In genomic region chr16:593406-593805, GRCh38 we compare ENCODE assay signal across 11 cellular contexts. TPM values are rescaled to one million over a fixed set of nuclear protein-coding genes. Genes with fewer than 3 reads are reported as not detected.
DNase-seq lines count a peak whose midpoint lies in the region; ATAC-seq and TF ChIP-seq lines count a peak whose summit lies in the region.
"Had no signal": no experiment of that assay in that cellular context is flagged by ENCODE, and none has a peak within 500 bp of the region (broad histone marks: within the 10 kb centered on the region; RNA-seq: fewer than 3 reads in every experiment).

No MANE protein-coding gene starts in this region.

- TF ChIP-seq EP300 in Ishikawa (IDR thresholded peaks at IDR 0.05; ENCODE audit: borderline replicate concordance) (peak; percentile 74), stomach (IDR thresholded peaks at IDR 0.05) (no peak)

- H3K27ac ChIP-seq in Peyer's patch (peak overlapping the region in 3 of 4 donors; percentile 79 to 94 (median 93)), stomach (peak overlapping the region; percentile 80 to 100 (median 94))

- H3K27me3 ChIP-seq in Peyer's patch: no peaks in the 10 kb centered on the region
- no peaks in the 10 kb centered on the region for H3K27me3 ChIP-seq in stomach
- H3K27me3 ChIP-seq: MG63 had no signal

- DNase-seq in Peyer's patch (peak in 2 of 3 donors; percentile 77 to 84), left colon (peak; percentile 59 to 78), stomach (peak; percentile 83), posterior vena cava (ENCODE audit: low spot score) (no peak), KG1 (lab: John Stamatoyannopoulos, UW) (no peak)
- DNase-seq: activated effector memory CD4-positive, alpha-beta T cell treated with anti-CD3 and anti-CD28 coated beads, Interleukin-2, amount 50 U/mL, for 16 hours; MG63 had no signal

- TF ChIP-seq CTCF in Peyer's patch (IDR thresholded peaks at IDR 0.05) (no peak), stomach (IDR thresholded peaks at IDR 0.05) (no peak)

- no peaks in the 10 kb centered on the region for H3K9me3 ChIP-seq in Peyer's patch
- no peaks in the 10 kb centered on the region for H3K9me3 ChIP-seq in stomach
- H3K9me3 ChIP-seq: MG63 had no signal

- ATAC-seq in left colon (peak; percentile 57), GM19397 (IDR thresholded peaks at IDR 0.05; ENCODE audit: unreplicated experiment) (no peak), GM21576 (IDR thresholded peaks at IDR 0.05; ENCODE audit: unreplicated experiment) (no peak)

- H3K4me1 ChIP-seq in Peyer's patch (peaks cover 11 to 45% (median 13%) of the 10 kb centered on the region in 4 donors), stomach (peaks cover 39 to 70% (median 65%) of the 10 kb centered on the region in 4 donors)

- intact Hi-C loops in left colon (cut with DNase I, micrococcal nuclease): no loop called here
- intact Hi-C loops in stomach (cut with DNase I; ENCODE audit: low total_unique reads): no loop called here
- intact Hi-C loops in posterior vena cava (cut with DNase I): loop anchor here in 1 of 2 donors (5.0 kb wide), 1 partner anchor 39 kb away; the partner anchor contains the start of gene WFIKKN1

- TF ChIP-seq POLR2A in Peyer's patch (IDR thresholded peaks at IDR 0.05): peak; percentile 35 to 67
- TF ChIP-seq POLR2A in stomach (IDR thresholded peaks at IDR 0.05): no peak

- H3K36me3 ChIP-seq in Peyer's patch (peaks cover 0 to 13% (median 0%) of the 10 kb centered on the region in 3 donors), stomach (peaks cover 5 to 23% (median 10%) of the 10 kb centered on the region in 4 donors)

- peak; percentile 18; the same call in 1 of the 2 replicates for TF ChIP-seq RAD21 in Ishikawa (IDR thresholded peaks at IDR 0.05; ENCODE audit: low read depth)

- 26 to 67% (median 40%) methylated on average over 9 of the region's 9 CpGs for WGBS in stomach, 5 donors

- H3K4me3 ChIP-seq in Peyer's patch: peak overlapping the region in 2 of 4 donors; percentile 31 to 92
- peak overlapping the region in 1 of 4 donors; percentile 20 for H3K4me3 ChIP-seq in stomach
- H3K4me3 ChIP-seq: MG63 had no signal

TF ChIP-seq in Ishikawa, 13 proteins besides CTCF, POLR2A, EP300 and RAD21:
- no peak for TF ChIP-seq EGR1 (IDR thresholded peaks at IDR 0.05)
- no peak for TF ChIP-seq NFIC (IDR thresholded peaks at IDR 0.05)
- TF ChIP-seq FOXM1 (IDR thresholded peaks at IDR 0.05; ENCODE audit: borderline replicate concordance, low read depth): no peak
- TF ChIP-seq YY1 (IDR thresholded peaks at IDR 0.05; ENCODE audit: low read depth): 0 out of 2 replicates have a peak, but pooled peaks have one; percentile 12
- no peak for TF ChIP-seq USF1 (IDR thresholded peaks at IDR 0.05)
- peak; percentile 90 for TF ChIP-seq TCF12 (IDR thresholded peaks at IDR 0.05; ENCODE audit: low read depth)
- TF ChIP-seq ZBTB7A (IDR thresholded peaks at IDR 0.05; ENCODE audit: low read depth): no peak
- no peak for TF ChIP-seq REST (IDR thresholded peaks at IDR 0.05; ENCODE audit: low read depth)
- TF ChIP-seq TEAD4 (IDR thresholded peaks at IDR 0.05): peak; percentile 58
- TF ChIP-seq MAX (IDR thresholded peaks at IDR 0.05): peak; percentile 69
- TF ChIP-seq CREB1 (IDR thresholded peaks at IDR 0.05; ENCODE audit: low read depth): no peak
- no peak; the same call in 1 of the 2 replicates for TF ChIP-seq CEBPB (IDR thresholded peaks at IDR 0.05)
- TF ChIP-seq TAF1 (IDR thresholded peaks at IDR 0.05; ENCODE audit: low read depth): no peak

RNA-seq across cellular contexts. Expression of gene RAB40C, which starts 3.5 kb away (rescaled TPM):
- 10 to 100 TPM; 27.2 to 83.6 (median 62.7) TPM for total RNA-seq in Peyer's patch
- 10 to 100 TPM; 38.2 to 43.4 TPM for total RNA-seq in left colon
- 100 to 1,000 TPM in 1 of 5 donors, 10 to 100 TPM in 4; 17.6 to 101 (median 51.3) TPM for total RNA-seq in stomach
- 10 to 100 TPM; 20.9 to 24.6 (median 22.1) TPM for polyA plus RNA-seq in stomach
- total RNA-seq in posterior vena cava: 10 to 100 TPM; 13.0 to 13.6 TPM

RNA-seq across cellular contexts. Expression of gene PIGQ, which starts 23.6 kb away (rescaled TPM):
- 10 to 100 TPM; 33.1 to 65.6 (median 55.2) TPM for total RNA-seq in Peyer's patch
- 10 to 100 TPM; 37.6 to 39.5 TPM for total RNA-seq in left colon
- total RNA-seq in stomach: 100 to 1,000 TPM in 2 of 5 donors, 10 to 100 TPM in 3; 14.3 to 217 (median 52.6) TPM
- 10 to 100 TPM; 30.1 to 46.5 (median 38.0) TPM for polyA plus RNA-seq in stomach
- 10 to 100 TPM; 22.1 to 25.4 TPM for total RNA-seq in posterior vena cava

RNA-seq across cellular contexts. Expression of gene NHLRC4, which starts 26.6 kb away (rescaled TPM):
- total RNA-seq in Peyer's patch (10 to 100 TPM in 1 of 4 donors, 1 to 10 TPM in 3; 1.2 to 17.3 (median 1.5) TPM), left colon (under 1 TPM in 1 of 2 donors, not detected in 1; 0.36 TPM), stomach (under 1 TPM in 2 of 5 donors, not detected in 3; 0.89 to 0.92 TPM), posterior vena cava (under 1 TPM; 0.38 to 0.65 TPM)
- 1 to 10 TPM in 2 of 3 donors, under 1 TPM in 1; 0.35 to 1.4 (median 1.4) TPM for polyA plus RNA-seq in stomach

RNA-seq across cellular contexts. Expression of gene PRR35, which starts 33.2 kb away (rescaled TPM):
- total RNA-seq in Peyer's patch (not detected), left colon (not detected), stomach (not detected), posterior vena cava (not detected)
- polyA plus RNA-seq in stomach: not detected
- total RNA-seq: endothelial cell of umbilical vein had no signal
- polyA plus RNA-seq: endothelial cell of umbilical vein had no signal

RNA-seq across cellular contexts. Expression of gene WFIKKN1, which starts 37.4 kb away (rescaled TPM):
- total RNA-seq in Peyer's patch (1 to 10 TPM; 2.5 to 6.2 (median 3.8) TPM), left colon (1 to 10 TPM in 1 of 2 donors, under 1 TPM in 1; 0.64 to 3.6 TPM), stomach (10 to 100 TPM in 1 of 5 donors, 1 to 10 TPM in 1, under 1 TPM in 2, not detected in 1; 0.14 to 25.8 (median 2.5) TPM), posterior vena cava (under 1 TPM; 0.14 TPM)
- 1 to 10 TPM; 1.0 to 2.0 (median 1.5) TPM for polyA plus RNA-seq in stomach

Comparison
In these comparisons a context has a peak if more than half of its experiments do, and no peak if none do; other contexts are left out.
1. DNase-seq: peak in Peyer's patch (2 of 3), left colon (2 of 2) and stomach (single experiment); none in posterior vena cava (single experiment) and KG1 (single experiment).
2. POLR2A ChIP-seq: peak in Peyer's patch (2 of 2); none in stomach (0 of 4).